21 cellular contexts compared by ENCODE assay signal in genomic region chr5:451587-452458, GRCh38. TPM values are rescaled to one million over a fixed set of nuclear protein-coding genes. Genes with fewer than 3 reads are reported as not detected.
DNase-seq lines count a peak whose midpoint lies in the region; ATAC-seq and TF ChIP-seq lines count a peak whose summit lies in the region.
"Had no signal": no experiment of that assay in that cellular context is flagged by ENCODE, and none has a peak within 500 bp of the region (broad histone marks: within the 10 kb centered on the region; RNA-seq: fewer than 3 reads in every experiment).

No MANE protein-coding gene starts in this region.

- POLR2A ChIA-PET in HEK293 (lab: Yijun Ruan, JAX) = no interaction called here
- POLR2A ChIA-PET in naive thymus-derived CD4-positive, alpha-beta T cell (lab: Charles Lee) = no interaction called here

- intact Hi-C loops in naive thymus-derived CD4-positive, alpha-beta T cell (cut with micrococcal nuclease) = no loop called here
- intact Hi-C loops in Calu3 (cut with micrococcal nuclease; ENCODE audit: unreplicated experiment) = no loop called here

- no peak overlapping the region for H3K27ac ChIP-seq in HEK293 (ENCODE audit: extremely low read depth, low read depth, low read length)
- H3K27ac ChIP-seq in naive thymus-derived CD4-positive, alpha-beta T cell (ENCODE audit: low read depth, low read length) = no peak overlapping the region
- H3K27ac ChIP-seq: GM23248 had no signal

- H3K27me3 Mint-ChIP-seq in activated T-cell treated with anti-CD3 and anti-CD28 coated beads, Interleukin-2, amount 50 U/mL, for 72 hours (ENCODE audit: low read depth) = no peaks in the 10 kb centered on the region
- H3K27me3 Mint-ChIP-seq in naive thymus-derived CD4-positive, alpha-beta T cell = no peaks in the 10 kb centered on the region
- H3K27me3 Mint-ChIP-seq in Calu3 (ENCODE audit: unreplicated experiment) = no peaks in the 10 kb centered on the region
- H3K27me3 Mint-ChIP-seq: CD4-positive, CD25-positive, alpha-beta regulatory T cell; IgD-negative memory B cell had no signal

- H3K4me3 Mint-ChIP-seq in activated T-cell treated with anti-CD3 and anti-CD28 coated beads, Interleukin-2, amount 50 U/mL, for 72 hours = no peak overlapping the region
- peak overlapping the region in 3 of 10 donors; percentile 38 to 63 (median 39) for H3K4me3 Mint-ChIP-seq in naive thymus-derived CD4-positive, alpha-beta T cell
- no peak overlapping the region for H3K4me3 Mint-ChIP-seq in Calu3 (ENCODE audit: low read depth, unreplicated experiment)
- H3K4me3 Mint-ChIP-seq: CD4-positive, CD25-positive, alpha-beta regulatory T cell; IgD-negative memory B cell had no signal

- ATAC-seq in activated T-cell treated with anti-CD3 and anti-CD28 coated beads, Interleukin-2, amount 50 U/mL, for 72 hours (replicated peaks in 1 of 2) = no peak
- no peak for ATAC-seq in naive thymus-derived CD4-positive, alpha-beta T cell

- no peak overlapping the region for H3K4me3 ChIP-seq in HEK293 (ENCODE audit: low read depth, low read length)
- no peak overlapping the region for H3K4me3 ChIP-seq in naive thymus-derived CD4-positive, alpha-beta T cell (ENCODE audit: low read length)
- H3K4me3 ChIP-seq: GM23248, HAP-1 had no signal

- DNase-seq in NCI-H2227 (lab: John Stamatoyannopoulos, UW; ENCODE audit: unreplicated experiment) (peak; percentile 28), NCI-H2227 treated with DMSO at 0.1 percent for 48 hours (lab: John Stamatoyannopoulos, UW) (no peak), activated T-cell treated with anti-CD3 and anti-CD28 coated beads for 4 hours (no peak), Calu3 (no peak), DMS 273 (lab: John Stamatoyannopoulos, UW; ENCODE audit: unreplicated experiment) (no peak)
- DNase-seq in activated T-cell treated with anti-CD3 and anti-CD28 coated beads, Interleukin-2, amount 50 U/mL, for 72 hours = no peak
- DNase-seq in naive thymus-derived CD4-positive, alpha-beta T cell = no peak
- DNase-seq: 8988T; CD4-positive, CD25-positive, alpha-beta regulatory T cell; DMS53; EL; GM23248; MM.1S; NCI-H1105; NCI-H2081 treated with DMSO at 0.1 percent for 48 hours; NCI-H345; NCI-H524 treated with DMSO at 0.1 percent for 48 hours; SHP77 had no signal

- H3K4me1 ChIP-seq in HEK293 (ENCODE audit: control insufficient read depth, insufficient read depth, low read length) = no peaks in the 10 kb centered on the region
- peaks cover 0 to 20% of the 10 kb centered on the region in 2 donors for H3K4me1 ChIP-seq in naive thymus-derived CD4-positive, alpha-beta T cell (ENCODE audit: control insufficient read depth in 2 of 2, insufficient read depth in 2 of 2, low read length in 2 of 2)

- no TSS peak for BruUV-seq in Calu3 (replicated peaks; lab: Mats Ljungman, UMichigan)

- CTCF ChIA-PET in HEK293 (lab: Yijun Ruan, JAX) (interaction anchor here (1.3 kb wide), 1 partner anchor 135 kb away, joined by 3 read pairs; no protein-coding TSS in a partner anchor), Calu3 (lab: Charles Lee) (no interaction called here)
- CTCF ChIA-PET in naive thymus-derived CD4-positive, alpha-beta T cell (lab: Charles Lee) = interaction anchor here (0.6 to 0.7 kb wide), 2 partner anchors 107 to 462 kb away, joined by 3 read pairs; no protein-coding TSS in a partner anchor

- H3K9me3 ChIP-seq in HEK293 (ENCODE audit: control insufficient read depth, insufficient read depth, low read depth, low read length) = no peaks in the 10 kb centered on the region
- peaks cover 0 to 13% (median 0%) of the 10 kb centered on the region in 3 experiments for H3K9me3 ChIP-seq in naive thymus-derived CD4-positive, alpha-beta T cell (ENCODE audit: control insufficient read depth in 2 of 3, low read length in 3 of 3)

- H3K36me3 ChIP-seq in HEK293 (ENCODE audit: control insufficient read depth in 2 of 2, insufficient read depth in 1 of 2, low read length in 2 of 2) = peaks cover 24 to 92% of the 10 kb centered on the region in 2 experiments
- H3K36me3 ChIP-seq in naive thymus-derived CD4-positive, alpha-beta T cell (ENCODE audit: control insufficient read depth in 2 of 3, insufficient read depth in 3 of 3, low read length in 3 of 3) = peaks cover 23 to 96% (median 29%) of the 10 kb centered on the region in 3 experiments

- peaks cover 49% of the 10 kb centered on the region for H3K4me1 Mint-ChIP-seq in activated T-cell treated with anti-CD3 and anti-CD28 coated beads, Interleukin-2, amount 50 U/mL, for 72 hours (ENCODE audit: low read depth)
- peaks cover 37 to 65% (median 49%) of the 10 kb centered on the region in 7 donors for H3K4me1 Mint-ChIP-seq in naive thymus-derived CD4-positive, alpha-beta T cell
- peaks cover 8% of the 10 kb centered on the region for H3K4me1 Mint-ChIP-seq in Calu3 (ENCODE audit: low read depth, unreplicated experiment)

- peaks cover 12 to 14% of the 10 kb centered on the region in 2 donors for H3K9me3 Mint-ChIP-seq in activated T-cell treated with anti-CD3 and anti-CD28 coated beads, Interleukin-2, amount 50 U/mL, for 72 hours
- peaks cover 4 to 27% (median 15%) of the 10 kb centered on the region in 11 donors for H3K9me3 Mint-ChIP-seq in naive thymus-derived CD4-positive, alpha-beta T cell
- peaks cover 5% of the 10 kb centered on the region for H3K9me3 Mint-ChIP-seq in Calu3 (ENCODE audit: low read depth, unreplicated experiment)

- H3K27me3 ChIP-seq in naive thymus-derived CD4-positive, alpha-beta T cell (ENCODE audit: control insufficient read depth in 2 of 2, insufficient read depth in 2 of 2, low read length in 2 of 2) = no peaks in the 10 kb centered on the region

- peaks cover 39 to 72% of the 10 kb centered on the region in 2 donors for H3K36me3 Mint-ChIP-seq in activated T-cell treated with anti-CD3 and anti-CD28 coated beads, Interleukin-2, amount 50 U/mL, for 72 hours (ENCODE audit: insufficient read depth in 2 of 2)
- peaks cover 51 to 89% (median 68%) of the 10 kb centered on the region in 5 donors for H3K36me3 Mint-ChIP-seq in naive thymus-derived CD4-positive, alpha-beta T cell
- peaks cover 62% of the 10 kb centered on the region for H3K36me3 Mint-ChIP-seq in Calu3 (ENCODE audit: insufficient read depth, unreplicated experiment)

- peak overlapping the region; percentile 21 for H3K27ac Mint-ChIP-seq in activated T-cell treated with anti-CD3 and anti-CD28 coated beads, Interleukin-2, amount 50 U/mL, for 72 hours
- peak overlapping the region; percentile 24 to 90 (median 67) for H3K27ac Mint-ChIP-seq in naive thymus-derived CD4-positive, alpha-beta T cell
- H3K27ac Mint-ChIP-seq in Calu3 (ENCODE audit: unreplicated experiment) = no peak overlapping the region

- TF ChIP-seq CTCF in HEK293 (tag by site-specific recombination; IDR thresholded peaks at IDR 0.05) (no peak), Calu3 (IDR thresholded peaks at IDR 0.05; ENCODE audit: unreplicated experiment) (no peak)

TF ChIP-seq in HEK293, 187 proteins besides CTCF, POLR2A, EP300 and RAD21:
- TF ChIP-seq SETDB1 (IDR thresholded peaks at IDR 0.05; ENCODE audit: insufficient read length, low read length) = peak; percentile 73
- no peak for TF ChIP-seq ZNF175 (tag by site-specific recombination; IDR thresholded peaks at IDR 0.05)
- TF ChIP-seq ZNF623 (tag by site-specific recombination; IDR thresholded peaks at IDR 0.05) = no peak
- TF ChIP-seq ZNF776 (tag by site-specific recombination; IDR thresholded peaks at IDR 0.05; ENCODE audit: borderline replicate concordance) = no peak
- TF ChIP-seq ZNF501 (tag by site-specific recombination; IDR thresholded peaks at IDR 0.05) = no peak
- TF ChIP-seq ZNF558 (tag by site-specific recombination; IDR thresholded peaks at IDR 0.05) = peak; percentile 100
- peak; percentile 46; the same call in 1 of the 2 replicates for TF ChIP-seq ZSCAN16 (tag by site-specific recombination; IDR thresholded peaks at IDR 0.05)
- TF ChIP-seq ZNF280D (tag by site-specific recombination; IDR thresholded peaks at IDR 0.05) = 0 out of 2 replicates have a peak, but pooled peaks have one; percentile 18
- no peak for TF ChIP-seq HOXD13 (CRISPR knock-in tag; IDR thresholded peaks at IDR 0.05; ENCODE audit: borderline replicate concordance)

RNA-seq across cellular contexts. Expression of gene EXOC3, which starts 8.8 kb away (rescaled TPM):
- total RNA-seq in activated T-cell treated with anti-CD3 and anti-CD28 coated beads, Interleukin-2, amount 50 U/mL, for 72 hours = 10 to 100 TPM; 60.1 to 78.2 TPM
- total RNA-seq in naive thymus-derived CD4-positive, alpha-beta T cell = 100 to 1,000 TPM in 1 of 5 experiments, 10 to 100 TPM in 4; 79.1 to 105 (median 89.8) TPM
- polyA plus RNA-seq in naive thymus-derived CD4-positive, alpha-beta T cell = 10 to 100 TPM; 44.3 to 47.5 TPM
- 63.8 and 69.4 TPM in 2 replicates for total RNA-seq in Calu3 (2022)
